8 cellular contexts compared by ENCODE assay signal in genomic region chr6:21594427-21595264, GRCh38. TPM values are rescaled to one million over a fixed set of nuclear protein-coding genes. Genes with fewer than 3 reads are reported as not detected.
DNase-seq lines count a peak whose midpoint lies in the region; ATAC-seq and TF ChIP-seq lines count a peak whose summit lies in the region.

No MANE protein-coding gene starts in this region.

- peaks cover 33% of the 10 kb centered on the region for H3K4me1 Mint-ChIP-seq in CD4-positive, alpha-beta T cell (ENCODE audit: low read depth)

- peaks cover 59% of the 10 kb centered on the region for H3K27me3 ChIP-seq in CD4-positive, alpha-beta T cell (ENCODE audit: control insufficient read depth, insufficient read depth, low read length)
- H3K27me3 ChIP-seq in kidney epithelial cell (ENCODE audit: control insufficient read depth, insufficient read depth, low read length), result no peaks in the 10 kb centered on the region
- H3K27me3 ChIP-seq in spleen (replicated peaks in 1 of 7), result peaks cover 0 to 66% (median 5%) of the 10 kb centered on the region in 7 donors

- no peaks in the 10 kb centered on the region for H3K9me3 Mint-ChIP-seq in CD4-positive, alpha-beta T cell

- H3K4me3 ChIP-seq in kidney epithelial cell (ENCODE audit: low read depth, low read length) (peak overlapping the region; percentile 99), spleen (peak overlapping the region; percentile 51 to 87 (median 66))

- peaks cover 60% of the 10 kb centered on the region for H3K27me3 Mint-ChIP-seq in CD4-positive, alpha-beta T cell

- CTCF ChIA-PET in CD4-positive, alpha-beta T cell (lab: Charles Lee), result no interaction called here

- no peak for ATAC-seq in CD4-positive, alpha-beta T cell (ENCODE audit: poor library complexity)
- ATAC-seq in GM19324 (IDR thresholded peaks at IDR 0.05; ENCODE audit: low FRiP score, unreplicated experiment) (peak; percentile 37), HG03521 (IDR thresholded peaks at IDR 0.05; ENCODE audit: unreplicated experiment) (peak; percentile 23), GM21576 (IDR thresholded peaks at IDR 0.05; ENCODE audit: unreplicated experiment) (no peak)

- no peak for TF ChIP-seq CTCF in CD4-positive, alpha-beta T cell (IDR thresholded peaks at IDR 0.05)
- TF ChIP-seq CTCF in kidney epithelial cell (IDR thresholded peaks at IDR 0.05; ENCODE audit: insufficient read depth, low read length, poor library complexity, severe bottlenecking), result no peak
- TF ChIP-seq CTCF in spleen (IDR thresholded peaks at IDR 0.05 in 8 of 11, conservative IDR thresholded peaks at IDR 0.05 in 3 of 11), result no peak

- no peak for TF ChIP-seq POLR2A in spleen (IDR thresholded peaks at IDR 0.05)

- H3K36me3 ChIP-seq in kidney epithelial cell (ENCODE audit: control insufficient read depth, insufficient read depth, low read length) (peaks cover 1% of the 10 kb centered on the region), spleen (no peaks in the 10 kb centered on the region)

- H3K27ac Mint-ChIP-seq in CD4-positive, alpha-beta T cell, result peak overlapping the region; percentile 79

- intact Hi-C loops in CD4-positive, alpha-beta T cell (cut with DNase I, micrococcal nuclease), result loop anchor here (2.0 to 10.0 kb wide), 4 partner anchors 330 to 1502 kb away; no protein-coding TSS in a partner anchor
- intact Hi-C loops in spleen (cut with DNase I; ENCODE audit: low total_unique reads), result no loop called here

- peak in 4 of 10 experiments; percentile 3 to 41 (median 16) for DNase-seq in CD4-positive, alpha-beta T cell
- DNase-seq in T1000 (lab: John Stamatoyannopoulos, UW), result peak; percentile 57
- DNase-seq in cerebellar cortex (ENCODE audit: low spot score), result peak; percentile 67
- no peak for DNase-seq in kidney epithelial cell (ENCODE audit: low read depth)
- peak; percentile 91 for DNase-seq in spleen

- H3K36me3 Mint-ChIP-seq in CD4-positive, alpha-beta T cell (ENCODE audit: low read depth), result peaks cover 7% of the 10 kb centered on the region

- H3K4me1 ChIP-seq in spleen, result peaks cover 4 to 64% (median 43%) of the 10 kb centered on the region in 6 donors

- POLR2A ChIA-PET in CD4-positive, alpha-beta T cell (lab: Charles Lee), result interaction anchor here (0.6 to 6.3 kb wide), 4 partner anchors 112 to 1030 kb away, joined by 4 to 53 read pairs (median 6); no protein-coding TSS in a partner anchor

- no peaks in the 10 kb centered on the region for H3K9me3 ChIP-seq in CD4-positive, alpha-beta T cell (ENCODE audit: control insufficient read depth, low read length)
- no peaks in the 10 kb centered on the region for H3K9me3 ChIP-seq in spleen

- 0 to 1% (median 0%) methylated on average over 43 to 105 of the region's 105 CpGs for WGBS in spleen, 5 donors

- no peak overlapping the region for H3K27ac ChIP-seq in CD4-positive, alpha-beta T cell (ENCODE audit: low read depth, low read length)
- peak overlapping the region; percentile 76 to 88 (median 86) for H3K27ac ChIP-seq in spleen

- H3K4me3 Mint-ChIP-seq in CD4-positive, alpha-beta T cell, result peak overlapping the region; percentile 91

RNA-seq across cellular contexts. Expression of gene SOX4, which starts 1.1 kb away (rescaled TPM):
- 10 to 100 TPM; 22.1 to 22.6 TPM for total RNA-seq in CD4-positive, alpha-beta T cell
- total RNA-seq in kidney epithelial cell, result 143 and 147 TPM in 2 replicates
- total RNA-seq in spleen, result 10 to 100 TPM in 1 of 7 donors, 1 to 10 TPM in 6; 4.9 to 11.1 (median 8.7) TPM
- 1 to 10 TPM; 5.1 to 6.2 (median 5.7) TPM for polyA plus RNA-seq in spleen

Comparison
In these comparisons a context has a peak if more than half of its experiments do, and no peak if none do; other contexts are left out.
1. ATAC-seq: peak in GM19324 (single experiment) and HG03521 (single experiment); none in CD4-positive, alpha-beta T cell (single experiment) and GM21576 (single experiment).